In genomic region chr1:51714374-51715019, GRCh38 we compare ENCODE assay signal across 17 cellular contexts.
"Had no signal": no experiment of that assay in that cellular context is flagged by ENCODE, and none has a peak within 500 bp of the region (broad histone marks: within the 10 kb centered on the region; RNA-seq: fewer than 3 reads in every experiment).

No MANE protein-coding gene starts in this region.

- H3K4me1 ChIP-seq: colonic mucosa had no signal

- H3K27ac Mint-ChIP-seq: activated CD4-positive, alpha-beta memory T cell treated with anti-CD3 and anti-CD28 coated beads, Interleukin-2, amount 10 ng/mL, durations not matched to agents 7 days and 5 days; naive B cell had no signal

- H2AFZ ChIP-seq: hepatocyte had no signal

- H3K4me2 ChIP-seq: hepatocyte had no signal

- H3K27me3 Mint-ChIP-seq: activated CD4-positive, alpha-beta memory T cell treated with anti-CD3 and anti-CD28 coated beads, Interleukin-2, amount 10 ng/mL, durations not matched to agents 7 days and 5 days; naive B cell had no signal

- H3K27me3 ChIP-seq: adrenal gland, colonic mucosa, hepatocyte had no signal

- H3K27ac ChIP-seq: adrenal gland, colonic mucosa, hepatocyte, skin epidermis had no signal

- H3K9me3 Mint-ChIP-seq: activated CD4-positive, alpha-beta memory T cell treated with anti-CD3 and anti-CD28 coated beads, Interleukin-2, amount 10 ng/mL, durations not matched to agents 7 days and 5 days had no signal

- ATAC-seq: left lobe of liver had no signal

- H3K36me3 ChIP-seq: adrenal gland, colonic mucosa had no signal

- H3K4me3 ChIP-seq: adrenal gland, colonic mucosa, hepatocyte, skin epidermis had no signal

- DNase-seq: activated CD4-positive, alpha-beta memory T cell treated with anti-CD3 and anti-CD28 coated beads, Interleukin-2, amount 10 ng/mL, durations not matched to agents 7 days and 5 days; activated CD8-positive, alpha-beta memory T cell treated with anti-CD3 and anti-CD28 coated beads, Interleukin-2, amount 50 U/mL, for 4 hours; activated naive CD4-positive, alpha-beta T cell treated with Interleukin-2 at 50 U/mL for 16 hours; adrenal gland; central memory CD4-positive, alpha-beta T cell; colonic mucosa; islet precursor cell; naive B cell; stimulated activated CD4-positive, alpha-beta T cell treated with anti-CD3 and anti-CD28 coated beads, Interleukin-15, amount 100 ng/mL, for 24 hours; stimulated activated CD4-positive, alpha-beta T cell treated with anti-CD3 and anti-CD28 coated beads, Interleukin-4, amount 100 ng/mL, for 1 hour; stimulated activated naive CD4-positive, alpha-beta T cell; T-helper 1 cell; T1000; trophoblast cell had no signal

- H3K9me3 ChIP-seq: adrenal gland, colonic mucosa had no signal

- H3K4me3 Mint-ChIP-seq: activated CD4-positive, alpha-beta memory T cell treated with anti-CD3 and anti-CD28 coated beads, Interleukin-2, amount 10 ng/mL, durations not matched to agents 7 days and 5 days; naive B cell had no signal
